Comparison of ENCODE assay signal across 8 cellular contexts in the genomic region with DNA sequence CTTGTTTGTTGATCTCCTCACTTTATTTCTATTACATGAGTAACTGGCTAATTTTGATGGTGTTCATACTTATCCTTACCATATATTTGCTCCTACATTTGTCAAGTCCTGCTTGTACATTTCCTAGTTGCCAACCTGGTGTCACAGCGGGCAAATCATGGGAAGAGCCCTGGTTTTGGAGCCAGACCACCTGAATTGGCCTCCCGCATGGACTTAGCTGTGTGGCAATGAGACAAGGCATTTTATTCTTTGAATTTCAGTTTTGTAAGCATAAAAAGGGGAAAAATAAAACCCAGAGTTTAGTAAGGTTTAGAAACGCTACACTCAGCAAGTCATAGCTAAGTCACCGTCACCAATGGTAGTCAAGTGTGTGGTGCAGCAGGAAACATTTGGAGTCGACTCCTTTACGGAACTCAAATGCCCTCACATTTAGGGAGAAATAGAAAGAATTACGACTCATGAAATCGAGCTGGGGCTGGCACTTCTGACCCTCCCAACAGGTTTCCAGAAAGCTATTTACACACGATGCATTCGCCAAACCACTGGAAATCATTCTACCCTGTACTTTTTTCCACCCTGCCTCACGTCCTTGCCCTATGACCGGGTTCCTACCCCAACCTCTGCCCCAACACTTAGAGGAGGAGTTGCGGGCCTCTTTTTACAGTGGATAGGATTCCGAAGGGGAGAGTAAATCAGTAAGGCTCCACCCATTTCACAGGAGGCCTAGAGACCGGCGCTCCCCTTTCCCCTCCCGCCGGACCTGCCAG. TPM values are rescaled to one million over a fixed set of nuclear protein-coding genes. Genes with fewer than 3 reads are reported as not detected.
DNase-seq lines count a peak whose midpoint lies in the region; ATAC-seq and TF ChIP-seq lines count a peak whose summit lies in the region.

No MANE protein-coding gene starts in this region.

- TF ChIP-seq CTCF in WERI-Rb-1 (IDR thresholded peaks at IDR 0.05; ENCODE audit: low read depth, low read length) (no peak), sigmoid colon (IDR thresholded peaks at IDR 0.05) (no peak)

- H3K4me3 ChIP-seq in WERI-Rb-1 (ENCODE audit: low read depth, low read length) (peak overlapping the region; percentile 91), right cardiac atrium (ENCODE audit: low read length) (peak overlapping the region; percentile 48), sigmoid colon (peak overlapping the region; percentile 63 to 98 (median 77))

- H3K9me3 ChIP-seq in WERI-Rb-1 (ENCODE audit: severe bottlenecking): no peaks in the 10 kb centered on the region
- H3K9me3 ChIP-seq in right cardiac atrium (ENCODE audit: control insufficient read depth, low read length): no peaks in the 10 kb centered on the region
- H3K9me3 ChIP-seq in sigmoid colon: no peaks in the 10 kb centered on the region

- no peak overlapping the region; the same call in 1 of the 2 replicates for H3K27ac ChIP-seq in WERI-Rb-1
- H3K27ac ChIP-seq in right cardiac atrium (ENCODE audit: low read length): peak overlapping the region; percentile 66
- peak overlapping the region; percentile 87 to 96 (median 91) for H3K27ac ChIP-seq in sigmoid colon

- peak; percentile 18 to 31 for DNase-seq in stimulated activated CD4-positive, alpha-beta T cell treated with anti-CD3 and anti-CD28 coated beads, Interleukin-15, amount 100 ng/mL, for 48 hours (ENCODE audit: low read depth in 2 of 2)
- DNase-seq in stimulated activated CD4-positive, alpha-beta T cell treated with anti-CD3 and anti-CD28 coated beads, Interleukin-2, amount 100 ng/mL, for 24 hours: no peak
- DNase-seq in WERI-Rb-1 (no peak), right cardiac atrium (no peak), sigmoid colon (no peak), iPS-NIHi11 (ENCODE audit: low spot score) (no peak), LoVo (ENCODE audit: low spot score) (no peak), NCI-H526 treated with DMSO at 0.1 percent for 48 hours (lab: John Stamatoyannopoulos, UW) (no peak)

- intact Hi-C loops in right cardiac atrium (cut with DNase I): no loop called here
- intact Hi-C loops in sigmoid colon (cut with DNase I): no loop called here

- ATAC-seq in right cardiac atrium: no peak

- H3K27me3 ChIP-seq in WERI-Rb-1 (ENCODE audit: insufficient read depth, low read depth, severe bottlenecking) (no peaks in the 10 kb centered on the region), right cardiac atrium (ENCODE audit: control insufficient read depth, insufficient read depth) (no peaks in the 10 kb centered on the region), sigmoid colon (no peaks in the 10 kb centered on the region)

- WGBS in right cardiac atrium: 27% methylated on average over 18 of the region's 18 CpGs
- 11 to 26% methylated on average over 18 of the region's 18 CpGs for WGBS in sigmoid colon, 2 donors

- H3K36me3 ChIP-seq in WERI-Rb-1 (no peaks in the 10 kb centered on the region), sigmoid colon (no peaks in the 10 kb centered on the region)

- no peak for TF ChIP-seq POLR2A in sigmoid colon (IDR thresholded peaks at IDR 0.05)

- no peak for TF ChIP-seq EP300 in sigmoid colon (IDR thresholded peaks at IDR 0.05)

- no peaks in the 10 kb centered on the region for H3K4me1 ChIP-seq in right cardiac atrium (ENCODE audit: control insufficient read depth, insufficient read depth, low read length)
- peaks cover 0 to 22% (median 14%) of the 10 kb centered on the region in 4 donors for H3K4me1 ChIP-seq in sigmoid colon

RNA-seq across cellular contexts. Expression of a gene that starts 0.5 kb away (rescaled TPM):
- total RNA-seq in right cardiac atrium: 100 to 1,000 TPM; 220 to 255 (median 232) TPM
- 96.2 TPM for polyA plus RNA-seq in right cardiac atrium
- total RNA-seq in sigmoid colon: 10 to 100 TPM; 53.3 to 59.6 (median 55.9) TPM
- polyA plus RNA-seq in sigmoid colon: 10 to 100 TPM; 36.1 to 59.0 (median 53.5) TPM

Comparison
In these comparisons a context has a peak if more than half of its experiments do, and no peak if none do; other contexts are left out.
1. DNase-seq: peak in stimulated activated CD4-positive, alpha-beta T cell treated with anti-CD3 and anti-CD28 coated beads, Interleukin-15, amount 100 ng/mL, for 48 hours (2 of 2); none in stimulated activated CD4-positive, alpha-beta T cell treated with anti-CD3 and anti-CD28 coated beads, Interleukin-2, amount 100 ng/mL, for 24 hours (0 of 2), WERI-Rb-1 (single experiment), right cardiac atrium (0 of 3), sigmoid colon (single experiment), iPS-NIHi11 (single experiment), LoVo (single experiment) and NCI-H526 treated with DMSO at 0.1 percent for 48 hours (single experiment).
2. Peak in every context shown above with its lines, with median percentiles within 50 percentile points of each other: H3K4me3 ChIP-seq.